8 cellular contexts compared by ENCODE assay signal in the genomic region with DNA sequence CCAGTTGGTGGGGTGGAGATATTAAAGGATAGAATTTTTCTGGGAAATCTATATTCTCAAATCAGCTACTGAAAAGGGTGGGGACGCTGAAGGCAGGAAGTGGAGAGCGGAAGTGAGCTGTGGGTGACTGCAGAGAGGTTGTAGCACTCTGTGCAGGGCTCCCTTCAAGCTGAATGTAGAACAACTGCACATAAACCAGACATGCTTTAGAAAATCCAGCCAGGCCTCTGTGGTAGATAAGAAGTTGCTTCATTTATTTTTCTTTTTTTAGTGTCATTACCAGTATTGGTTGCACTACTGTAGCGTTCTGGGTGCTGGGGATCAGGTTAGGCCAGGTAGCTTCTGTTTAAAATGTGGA.
A peak's percentile ranks its signal among the peaks of the same experiment; 100 is the strongest.
DNase-seq lines count a peak whose midpoint lies in the region; ATAC-seq, FAIRE-seq and TF ChIP-seq lines count a peak whose summit lies in the region.

No MANE protein-coding gene starts in this region.

- no peaks in the 10 kb centered on the region for H3K9me3 ChIP-seq in neural progenitor cell (ENCODE audit: low read depth)

- H3F3A ChIP-seq in neural progenitor cell (ENCODE audit: low read depth), result no peaks in the 10 kb centered on the region

- H3K27ac ChIP-seq in neural progenitor cell, result no peak overlapping the region

- FAIRE-seq in GM19239 (lab: Jason Lieb, UNC) (peak; percentile 99), frontal cortex (lab: Jason Lieb, UNC) (no peak)

- H3K27ac Mint-ChIP-seq in T-helper 2 cell treated with Interferon-gamma antibody and Interleukin-4, amounts not matched to agents 5 μg/mL and 100 μg/mL, for 36 hours, result peak overlapping the region; percentile 95
- peak overlapping the region; percentile 98 to 99 for H3K27ac Mint-ChIP-seq in effector memory CD8-positive, alpha-beta T cell
- H3K27ac Mint-ChIP-seq in neural progenitor cell, result no peak overlapping the region

- peaks cover 3% of the 10 kb centered on the region for H3K9me3 Mint-ChIP-seq in T-helper 2 cell treated with Interferon-gamma antibody and Interleukin-4, amounts not matched to agents 5 μg/mL and 100 μg/mL, for 36 hours
- H3K9me3 Mint-ChIP-seq in effector memory CD8-positive, alpha-beta T cell, result no peaks in the 10 kb centered on the region
- no peaks in the 10 kb centered on the region for H3K9me3 Mint-ChIP-seq in neural progenitor cell

- H3K36me3 Mint-ChIP-seq in T-helper 2 cell treated with Interferon-gamma antibody and Interleukin-4, amounts not matched to agents 5 μg/mL and 100 μg/mL, for 36 hours (ENCODE audit: low read depth), result peaks cover 7% of the 10 kb centered on the region
- peaks cover 27% of the 10 kb centered on the region for H3K36me3 Mint-ChIP-seq in effector memory CD8-positive, alpha-beta T cell (ENCODE audit: insufficient read depth)
- peaks cover 2% of the 10 kb centered on the region for H3K36me3 Mint-ChIP-seq in neural progenitor cell

- H3K27me3 Mint-ChIP-seq in T-helper 2 cell treated with Interferon-gamma antibody and Interleukin-4, amounts not matched to agents 5 μg/mL and 100 μg/mL, for 36 hours (ENCODE audit: low read depth), result no peaks in the 10 kb centered on the region
- H3K27me3 Mint-ChIP-seq in effector memory CD8-positive, alpha-beta T cell, result no peaks in the 10 kb centered on the region
- H3K27me3 Mint-ChIP-seq in neural progenitor cell (ENCODE audit: insufficient read depth, low read depth), result peaks cover 4% of the 10 kb centered on the region

- H3K4me2 ChIP-seq in neural progenitor cell, result no peak overlapping the region

- no peak overlapping the region for H3K9ac ChIP-seq in neural progenitor cell

- no peak overlapping the region for H3K4me3 ChIP-seq in neural progenitor cell

- H4K20me1 ChIP-seq in neural progenitor cell (ENCODE audit: low read depth), result no peaks in the 10 kb centered on the region

- ATAC-seq in HG03095 (IDR thresholded peaks at IDR 0.05; ENCODE audit: unreplicated experiment), result peak; percentile 89
- peak; percentile 66 for ATAC-seq in effector memory CD8-positive, alpha-beta T cell (replicated peaks)

- H3K4me1 ChIP-seq in neural progenitor cell, result peaks cover 19% of the 10 kb centered on the region

- H3K4me1 Mint-ChIP-seq in T-helper 2 cell treated with Interferon-gamma antibody and Interleukin-4, amounts not matched to agents 5 μg/mL and 100 μg/mL, for 36 hours (ENCODE audit: low read depth), result peaks cover 94% of the 10 kb centered on the region
- H3K4me1 Mint-ChIP-seq in effector memory CD8-positive, alpha-beta T cell (ENCODE audit: low read depth in 2 of 2), result peaks cover 81 to 91% of the 10 kb centered on the region in 2 donors
- peaks cover 38% of the 10 kb centered on the region for H3K4me1 Mint-ChIP-seq in neural progenitor cell

- H3K27me3 ChIP-seq in neural progenitor cell, result no peaks in the 10 kb centered on the region

- no peaks in the 10 kb centered on the region for H3K36me3 ChIP-seq in neural progenitor cell

- H2AFZ ChIP-seq in neural progenitor cell (replicated peaks), result no peak overlapping the region

- no peak for TF ChIP-seq CTCF in neural progenitor cell (IDR thresholded peaks at IDR 0.05)

- peak; percentile 36 for DNase-seq in GM19239 (ENCODE audit: insufficient read length, low spot score)
- peak; percentile 56 for DNase-seq in T-helper 2 cell treated with Interferon-gamma antibody and Interleukin-4, amounts not matched to agents 5 μg/mL and 100 μg/mL, for 36 hours (ENCODE audit: low spot score)
- peak; percentile 58 to 61 (median 60) for DNase-seq in effector memory CD8-positive, alpha-beta T cell
- peak; percentile 49 for DNase-seq in stimulated activated CD8-positive, alpha-beta memory T cell treated with anti-CD3 and anti-CD28 coated beads, Interleukin-12 subunit alpha, Interleukin-12 subunit beta, amount 100 ng/mL, for 1 hour (ENCODE audit: low read depth)
- no peak for DNase-seq in neural progenitor cell (ENCODE audit: low spot score)
- DNase-seq in frontal cortex (ENCODE audit: low spot score in 2 of 2), result no peak
- no peak for DNase-seq in mesenteric fat pad (ENCODE audit: low spot score)

- peak overlapping the region; percentile 84 for H3K4me3 Mint-ChIP-seq in T-helper 2 cell treated with Interferon-gamma antibody and Interleukin-4, amounts not matched to agents 5 μg/mL and 100 μg/mL, for 36 hours
- peak overlapping the region; percentile 81 to 85 for H3K4me3 Mint-ChIP-seq in effector memory CD8-positive, alpha-beta T cell
- H3K4me3 Mint-ChIP-seq in neural progenitor cell, result no peak overlapping the region

- H3K79me2 ChIP-seq in neural progenitor cell (ENCODE audit: low read depth), result no peaks in the 10 kb centered on the region

Comparison
In these comparisons a context has a peak if more than half of its experiments do, and no peak if none do; other contexts are left out.
1. DNase-seq: peak in GM19239 (single experiment), T-helper 2 cell treated with Interferon-gamma antibody and Interleukin-4, amounts not matched to agents 5 μg/mL and 100 μg/mL, for 36 hours (single experiment), effector memory CD8-positive, alpha-beta T cell (3 of 3) and stimulated activated CD8-positive, alpha-beta memory T cell treated with anti-CD3 and anti-CD28 coated beads, Interleukin-12 subunit alpha, Interleukin-12 subunit beta, amount 100 ng/mL, for 1 hour (single experiment); none in neural progenitor cell (single experiment), frontal cortex (0 of 2) and mesenteric fat pad (single experiment).